In the genomic region with DNA sequence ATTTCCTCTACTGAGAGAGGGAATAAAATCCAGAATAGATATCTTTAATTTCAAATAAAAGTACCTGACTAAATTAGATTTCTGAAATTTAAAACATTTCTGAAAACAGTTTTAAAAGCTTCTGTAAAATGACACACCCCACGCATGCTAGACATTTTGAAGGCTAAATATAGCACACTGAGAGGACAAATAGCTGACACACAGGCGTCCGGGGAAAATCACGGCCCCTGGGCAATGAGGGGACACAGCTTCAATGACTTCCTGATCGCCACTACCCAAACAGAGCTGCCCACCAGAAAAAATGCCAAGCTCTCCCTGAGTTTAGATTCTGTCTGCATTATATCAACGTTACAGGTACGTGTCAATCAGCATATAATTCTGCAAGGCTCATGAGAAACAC, we compare ENCODE assay signal across 23 cellular contexts.
"Had no signal": no experiment of that assay in that cellular context is flagged by ENCODE, and none has a peak within 500 bp of the region (broad histone marks: within the 10 kb centered on the region; RNA-seq: fewer than 3 reads in every experiment).

No MANE protein-coding gene starts in this region.

- H3K36me3 Mint-ChIP-seq: activated naive CD4-positive, alpha-beta T cell treated with anti-CD3 and anti-CD28 coated beads, Interleukin-2, amount 10 ng/mL, durations not matched to agents 7 days and 5 days; activated naive CD8-positive, alpha-beta T cell treated with anti-CD3 and anti-CD28 coated beads, Interleukin-2, amount 10 ng/mL, durations not matched to agents 7 days and 5 days; natural killer cell had no signal

- H3K4me3 Mint-ChIP-seq: activated CD4-positive, alpha-beta memory T cell treated with anti-CD3 and anti-CD28 coated beads, Interleukin-2, amount 10 ng/mL, durations not matched to agents 7 days and 5 days; activated CD4-positive, alpha-beta T cell treated with anti-CD3 and anti-CD28 coated beads, Interleukin-2, amount 10 ng/mL, durations not matched to agents 24 days and 14 days; activated naive CD4-positive, alpha-beta T cell treated with anti-CD3 and anti-CD28 coated beads, Interleukin-2, amount 10 ng/mL, durations not matched to agents 7 days and 5 days; activated naive CD8-positive, alpha-beta T cell treated with anti-CD3 and anti-CD28 coated beads, Interleukin-2, amount 10 ng/mL, durations not matched to agents 7 days and 5 days; activated T-cell treated with anti-CD3 and anti-CD28 coated beads, Interleukin-2, amount 50 U/mL, for 24 hours; brain; memory B cell; natural killer cell; stimulated activated naive B cell treated with anti-CD40 and anti-IgM and Interleukin-4, amounts not matched to agents 10 μg/mL and 1 μg/mL and 100 μg/mL, for 72 hours; T-helper 17 cell had no signal

- ATAC-seq: natural killer cell; sciatic nerve; stimulated activated naive B cell treated with anti-CD40 and anti-IgM and Interleukin-4, amounts not matched to agents 10 μg/mL and 1 μg/mL and 100 μg/mL, for 72 hours; T-helper 17 cell had no signal

- H3K27ac Mint-ChIP-seq: activated CD4-positive, alpha-beta memory T cell treated with anti-CD3 and anti-CD28 coated beads, Interleukin-2, amount 10 ng/mL, durations not matched to agents 7 days and 5 days; activated CD4-positive, alpha-beta T cell treated with anti-CD3 and anti-CD28 coated beads, Interleukin-2, amount 10 ng/mL, durations not matched to agents 24 days and 14 days; activated naive CD4-positive, alpha-beta T cell treated with anti-CD3 and anti-CD28 coated beads, Interleukin-2, amount 10 ng/mL, durations not matched to agents 7 days and 5 days; activated naive CD8-positive, alpha-beta T cell treated with anti-CD3 and anti-CD28 coated beads, Interleukin-2, amount 10 ng/mL, durations not matched to agents 7 days and 5 days; activated T-cell treated with anti-CD3 and anti-CD28 coated beads, Interleukin-2, amount 50 U/mL, for 24 hours; brain; memory B cell; natural killer cell; stimulated activated naive B cell treated with anti-CD40 and anti-IgM and Interleukin-4, amounts not matched to agents 10 μg/mL and 1 μg/mL and 100 μg/mL, for 72 hours; T-helper 17 cell had no signal

- H3K9me3 Mint-ChIP-seq: activated CD4-positive, alpha-beta memory T cell treated with anti-CD3 and anti-CD28 coated beads, Interleukin-2, amount 10 ng/mL, durations not matched to agents 7 days and 5 days; activated CD4-positive, alpha-beta T cell treated with anti-CD3 and anti-CD28 coated beads, Interleukin-2, amount 10 ng/mL, durations not matched to agents 24 days and 14 days; activated naive CD4-positive, alpha-beta T cell treated with anti-CD3 and anti-CD28 coated beads, Interleukin-2, amount 10 ng/mL, durations not matched to agents 7 days and 5 days; activated naive CD8-positive, alpha-beta T cell treated with anti-CD3 and anti-CD28 coated beads, Interleukin-2, amount 10 ng/mL, durations not matched to agents 7 days and 5 days; activated T-cell treated with anti-CD3 and anti-CD28 coated beads, Interleukin-2, amount 50 U/mL, for 24 hours; natural killer cell had no signal

- DNase-seq: activated CD4-positive, alpha-beta memory T cell treated with anti-CD3 and anti-CD28 coated beads, Interleukin-2, amount 10 ng/mL, durations not matched to agents 7 days and 5 days; activated CD4-positive, alpha-beta T cell treated with anti-CD3 and anti-CD28 coated beads, Interleukin-2, amount 10 ng/mL, durations not matched to agents 24 days and 14 days; activated CD4-positive, CD25-positive, alpha-beta regulatory T cell treated with anti-CD3 and anti-CD28 coated beads, Interleukin-2, amount 50 U/mL, for 72 hours; activated CD8-positive, alpha-beta memory T cell treated with anti-CD3 and anti-CD28 coated beads, Interleukin-2, amount 50 U/mL, for 48 hours; activated gamma-delta T cell; activated naive CD4-positive, alpha-beta T cell treated with anti-CD3 and anti-CD28 coated beads, Interleukin-2, amount 10 ng/mL, durations not matched to agents 7 days and 5 days; activated naive CD8-positive, alpha-beta T cell treated with anti-CD3 and anti-CD28 coated beads, Interleukin-2, amount 10 ng/mL, durations not matched to agents 7 days and 5 days; activated T-cell treated with anti-CD3 and anti-CD28 coated beads, Interleukin-2, amount 50 U/mL, for 24 hours; midbrain; natural killer cell; posterior cingulate gyrus; stimulated activated CD4-positive, alpha-beta T cell treated with anti-CD3 and anti-CD28 coated beads, Interleukin-15, amount 100 ng/mL, for 24 hours; stimulated activated CD4-positive, alpha-beta T cell treated with anti-CD3 and anti-CD28 coated beads, Interleukin-2, amount 100 ng/mL, for 24 hours; stimulated activated naive B cell treated with anti-CD40 and anti-IgM and Interleukin-4, amounts not matched to agents 10 μg/mL and 1 μg/mL and 100 μg/mL, for 72 hours; SW 1271; T-helper 17 cell; T1000; tibial artery; upper lobe of right lung; WERI-Rb-1 had no signal

- H3K4me1 Mint-ChIP-seq: activated CD4-positive, alpha-beta memory T cell treated with anti-CD3 and anti-CD28 coated beads, Interleukin-2, amount 10 ng/mL, durations not matched to agents 7 days and 5 days; activated CD4-positive, alpha-beta T cell treated with anti-CD3 and anti-CD28 coated beads, Interleukin-2, amount 10 ng/mL, durations not matched to agents 24 days and 14 days; activated naive CD4-positive, alpha-beta T cell treated with anti-CD3 and anti-CD28 coated beads, Interleukin-2, amount 10 ng/mL, durations not matched to agents 7 days and 5 days; activated naive CD8-positive, alpha-beta T cell treated with anti-CD3 and anti-CD28 coated beads, Interleukin-2, amount 10 ng/mL, durations not matched to agents 7 days and 5 days; memory B cell; natural killer cell; T-helper 17 cell had no signal
